ENCODE assay signal across 16 cellular contexts in genomic region chr19:4712771-4713170, GRCh38. TPM values are rescaled to one million over a fixed set of nuclear protein-coding genes. Genes with fewer than 3 reads are reported as not detected.
DNase-seq lines count a peak whose midpoint lies in the region; ATAC-seq and TF ChIP-seq lines count a peak whose summit lies in the region.
"Had no signal": no experiment of that assay in that cellular context is flagged by ENCODE, and none has a peak within 500 bp of the region (broad histone marks: within the 10 kb centered on the region; RNA-seq: fewer than 3 reads in every experiment).

No MANE protein-coding gene starts in this region.

- H3K27me3 ChIP-seq in Panc1 (ENCODE audit: control insufficient read depth, insufficient read depth, low read length) = no peaks in the 10 kb centered on the region
- H3K27me3 ChIP-seq in colonic mucosa = no peaks in the 10 kb centered on the region
- H3K27me3 ChIP-seq in mucosa of rectum (ENCODE audit: control insufficient read depth in 2 of 2, insufficient read depth in 2 of 2, low read length in 2 of 2) = no peaks in the 10 kb centered on the region
- H3K27me3 ChIP-seq: BE2C had no signal

- POLR2A ChIA-PET in Panc1 (lab: Charles Lee) = no interaction called here

- H3K4me1 ChIP-seq in Panc1 (ENCODE audit: control insufficient read depth, insufficient read depth, low read length) (peaks cover 33% of the 10 kb centered on the region), colonic mucosa (no peaks in the 10 kb centered on the region), mucosa of rectum (ENCODE audit: control insufficient read depth in 2 of 2, insufficient read depth in 2 of 2, low read length in 2 of 2) (peaks cover 15 to 20% of the 10 kb centered on the region in 2 donors)
- H3K4me1 ChIP-seq: BE2C had no signal

- H3K9ac ChIP-seq in colonic mucosa (ENCODE audit: low read depth in 2 of 2, low read length in 2 of 2) (peak overlapping the region in 1 of 2 donors; percentile 59), mucosa of rectum (ENCODE audit: low read depth in 1 of 2, low read length in 2 of 2) (peak overlapping the region; percentile 32 to 58)
- H3K9ac ChIP-seq: KMS-11 had no signal

- H3K4me3 ChIP-seq in Panc1 (ENCODE audit: low read depth in 2 of 2, low read length in 2 of 2) (no peak overlapping the region), colonic mucosa (no peak overlapping the region), mucosa of rectum (ENCODE audit: low read length in 2 of 2) (peak overlapping the region; percentile 44 to 52)

- in situ Hi-C loops in Panc1 (cut with HindIII; ENCODE audit: low pct_unique_long_range_greater_than_20kb, low sequenced_read_pairs) = no loop called here

- DNase-seq in Panc1 (ENCODE audit: low read depth, low spot score) (no peak), colonic mucosa (no peak), NK-92 (lab: John Stamatoyannopoulos, UW; ENCODE audit: unreplicated experiment) (no peak), NCI-H510A (lab: John Stamatoyannopoulos, UW) (no peak)
- DNase-seq: activated CD4-positive, alpha-beta T cell treated with anti-CD3 and anti-CD28 coated beads, Interleukin-2, amount 50 U/mL, for 4 hours; BE2C; effector memory CD4-positive, alpha-beta T cell; H9; NCI-H1930; NCI-H748 treated with DMSO at 0.1 percent for 48 hours; SHP77 treated with DMSO at 0.1 percent for 48 hours had no signal

- no peak for TF ChIP-seq CTCF in Panc1 (IDR thresholded peaks at IDR 0.05)
- TF ChIP-seq CTCF in colonic mucosa (IDR thresholded peaks at IDR 0.05) = no peak

- no peak for ATAC-seq in Panc1
- ATAC-seq in HG03521 (IDR thresholded peaks at IDR 0.05; ENCODE audit: unreplicated experiment) = no peak
- ATAC-seq in GM19324 (IDR thresholded peaks at IDR 0.05; ENCODE audit: low FRiP score, unreplicated experiment) = no peak

- intact Hi-C loops in Panc1 (cut with micrococcal nuclease; ENCODE audit: unreplicated experiment) = no loop called here
- intact Hi-C loops in colonic mucosa (cut with DNase I) = no loop called here

- H3K27ac ChIP-seq in Panc1 (ENCODE audit: low read length) (peak overlapping the region; percentile 7; the same call in 1 of the 2 replicates), colonic mucosa (peak overlapping the region; percentile 68), mucosa of rectum (ENCODE audit: low read depth in 2 of 2, low read length in 2 of 2) (peak overlapping the region; percentile 81 to 84), temporal lobe (ENCODE audit: low read depth, low read length) (peak overlapping the region; percentile 33)
- H3K27ac ChIP-seq: KMS-11 had no signal

- CTCF ChIA-PET in Panc1 (lab: Charles Lee) = no interaction called here

- H3K36me3 ChIP-seq in Panc1 (ENCODE audit: control insufficient read depth, insufficient read depth, low read length) (no peaks in the 10 kb centered on the region; the same call in 1 of the 2 replicates), colonic mucosa (peaks cover 10% of the 10 kb centered on the region), mucosa of rectum (ENCODE audit: control insufficient read depth in 2 of 2, insufficient read depth in 2 of 2, low read length in 2 of 2) (peaks cover 49 to 68% of the 10 kb centered on the region in 2 donors)

- no TSS peak for BruUV-seq in Panc1 (replicated peaks; lab: Mats Ljungman, UMichigan)

- H3K9me3 ChIP-seq in Panc1 (ENCODE audit: control insufficient read depth, insufficient read depth, low read depth, low read length) = no peaks in the 10 kb centered on the region
- H3K9me3 ChIP-seq in colonic mucosa = no peaks in the 10 kb centered on the region
- no peaks in the 10 kb centered on the region for H3K9me3 ChIP-seq in mucosa of rectum (ENCODE audit: control insufficient read depth in 2 of 2, low read length in 2 of 2)
- H3K9me3 ChIP-seq: BE2C had no signal

RNA-seq across cellular contexts. Expression of gene DPP9, which starts 10.9 kb away (rescaled TPM):
- total RNA-seq in Panc1 (2021; ENCODE audit: unreplicated experiment) = 108 TPM
- polyA plus RNA-seq in Panc1 (2012; ENCODE audit: insufficient read length) = 91.4 TPM
- total RNA-seq in colonic mucosa = 100 to 1,000 TPM in 1 of 2 donors, 10 to 100 TPM in 1; 56.3 to 100 TPM
- 8.9 TPM for total RNA-seq in temporal lobe

RNA-seq across cellular contexts. Expression of gene MYDGF, which starts 42.6 kb away (rescaled TPM):
- total RNA-seq in Panc1 (2021; ENCODE audit: unreplicated experiment) (78.1 TPM), colonic mucosa (100 to 1,000 TPM; 108 to 182 TPM), temporal lobe (36.1 TPM)
- 190 TPM for polyA plus RNA-seq in Panc1 (2012; ENCODE audit: insufficient read length)

Comparison
In these comparisons a context has a peak if more than half of its experiments do, and no peak if none do; other contexts are left out.
1. H3K27ac ChIP-seq: peak in every context shown above with its lines; median percentile 82 in mucosa of rectum; 68 in colonic mucosa; 33 in temporal lobe; 7 in Panc1.
2. H3K4me3 ChIP-seq: peak in mucosa of rectum (2 of 2); none in Panc1 (0 of 2) and colonic mucosa (single experiment).